12 cellular contexts compared by ENCODE assay signal in genomic region chr7:140564643-140565042, GRCh38.
DNase-seq lines count a peak whose midpoint lies in the region; FAIRE-seq and TF ChIP-seq lines count a peak whose summit lies in the region.
"Had no signal": no experiment of that assay in that cellular context is flagged by ENCODE, and none has a peak within 500 bp of the region (broad histone marks: within the 10 kb centered on the region; RNA-seq: fewer than 3 reads in every experiment).

No MANE protein-coding gene starts in this region.

- no peak overlapping the region for H2BK120ac ChIP-seq in mesenchymal stem cell (ENCODE audit: low read depth, low read length)

- no peak overlapping the region for H3K9ac ChIP-seq in mesenchymal stem cell (ENCODE audit: low read length)

- H4K8ac ChIP-seq in mesenchymal stem cell (ENCODE audit: low read length), result no peak overlapping the region

- H3K27ac ChIP-seq in mesenchymal stem cell (ENCODE audit: low read length, poor library complexity, severe bottlenecking) (peak overlapping the region; percentile 77), thyroid gland (no peak overlapping the region)

- no peak overlapping the region for H4K91ac ChIP-seq in mesenchymal stem cell (ENCODE audit: low read length)

- H3K36me3 ChIP-seq in MG63, result peaks cover 30% of the 10 kb centered on the region
- no peaks in the 10 kb centered on the region for H3K36me3 ChIP-seq in bronchial epithelial cell (ENCODE audit: control insufficient read depth, insufficient read depth, low read length)
- H3K36me3 ChIP-seq in mesenchymal stem cell (ENCODE audit: control insufficient read depth in 1 of 2, insufficient read depth in 2 of 2, low read depth in 1 of 2, low read length in 2 of 2), result peaks cover 16 to 45% of the 10 kb centered on the region in 2 experiments
- H3K36me3 ChIP-seq in thyroid gland, result no peaks in the 10 kb centered on the region

- H3K4me1 ChIP-seq in mesenchymal stem cell (ENCODE audit: control insufficient read depth, insufficient read depth, low read depth, low read length) (peaks cover 25% of the 10 kb centered on the region), thyroid gland (peaks cover 0 to 6% of the 10 kb centered on the region in 2 donors)

- 89% methylated on average over 3 of the region's 4 CpGs for WGBS in mesenchymal stem cell
- 58 to 63% methylated on average over 4 of the region's 4 CpGs for WGBS in thyroid gland, 2 donors

- no peak overlapping the region for H2BK12ac ChIP-seq in mesenchymal stem cell (ENCODE audit: low read length in 2 of 2)

- TF ChIP-seq POLR2A in H54 (IDR thresholded peaks at IDR 0.05; ENCODE audit: low read depth, low read length) (no peak), thyroid gland (IDR thresholded peaks at IDR 0.05) (no peak)

- no peak overlapping the region for H3K18ac ChIP-seq in mesenchymal stem cell (ENCODE audit: low read depth in 1 of 2, low read length in 2 of 2)

- DNase-seq in EL (peak; percentile 30), MG63 (peak; percentile 38), bronchial epithelial cell (ENCODE audit: low read depth) (peak; percentile 96), mesenchymal stem cell (no peak), D341Med (ENCODE audit: low spot score) (no peak), H54 (ENCODE audit: insufficient read length, low spot score) (no peak), COLO829 (ENCODE audit: low spot score) (no peak), thyroid gland (no peak)
- DNase-seq: activated T-cell treated with anti-CD3 and anti-CD28 coated beads, Interleukin-2, amount 50 U/mL, for 72 hours; cortex of kidney; KG1; NCI-H510A treated with DMSO at 0.1 percent for 48 hours had no signal

- TF ChIP-seq CTCF in bronchial epithelial cell (IDR thresholded peaks at IDR 0.05; ENCODE audit: insufficient read depth, low read length, severe bottlenecking) (no peak), thyroid gland (IDR thresholded peaks at IDR 0.05) (no peak)

- peaks cover 12% of the 10 kb centered on the region for H3K79me1 ChIP-seq in mesenchymal stem cell (replicated peaks; ENCODE audit: low read length, poor library complexity, severe bottlenecking)

- H3K4ac ChIP-seq in mesenchymal stem cell (ENCODE audit: low read depth in 1 of 2, low read length in 2 of 2), result no peak overlapping the region

- no peak overlapping the region for H3K23ac ChIP-seq in mesenchymal stem cell (ENCODE audit: low read length in 2 of 2)

- no peak for FAIRE-seq in bronchial epithelial cell (lab: Jason Lieb, UNC)
- no peak for FAIRE-seq in H54 (lab: Jason Lieb, UNC)

- no peak overlapping the region for H3K14ac ChIP-seq in mesenchymal stem cell (ENCODE audit: low read length in 2 of 2)

- H3K4me3 ChIP-seq in MG63, result no peak overlapping the region
- H3K4me3 ChIP-seq in bronchial epithelial cell (ENCODE audit: low read depth, low read length), result no peak overlapping the region
- H3K4me3 ChIP-seq in mesenchymal stem cell (ENCODE audit: insufficient read depth in 1 of 2, low read depth in 1 of 2, low read length in 2 of 2), result no peak overlapping the region
- H3K4me3 ChIP-seq in thyroid gland (replicated peaks in 1 of 3), result no peak overlapping the region

- H2AFZ ChIP-seq in mesenchymal stem cell (ENCODE audit: low read depth, low read length), result no peak overlapping the region

- H2BK15ac ChIP-seq in mesenchymal stem cell (ENCODE audit: low read depth, poor library complexity, severe bottlenecking), result no peak overlapping the region

- intact Hi-C loops in thyroid gland (cut with DNase I), result no loop called here

- no peak overlapping the region for H2BK5ac ChIP-seq in mesenchymal stem cell (ENCODE audit: low read depth, low read length, poor library complexity, severe bottlenecking)

- H3K4me2 ChIP-seq in mesenchymal stem cell (ENCODE audit: low read length, poor library complexity, severe bottlenecking), result no peak overlapping the region

- H2AK5ac ChIP-seq in mesenchymal stem cell (ENCODE audit: low read length, severe bottlenecking), result no peak overlapping the region

- H3K27me3 ChIP-seq in MG63 (no peaks in the 10 kb centered on the region), bronchial epithelial cell (ENCODE audit: control insufficient read depth, insufficient read depth, low read length) (no peaks in the 10 kb centered on the region), mesenchymal stem cell (ENCODE audit: control insufficient read depth in 1 of 2, insufficient read depth in 1 of 2, low read length in 2 of 2) (no peaks in the 10 kb centered on the region), thyroid gland (no peaks in the 10 kb centered on the region)

- H3K9me3 ChIP-seq in MG63 (no peaks in the 10 kb centered on the region), mesenchymal stem cell (ENCODE audit: control insufficient read depth, low read length) (no peaks in the 10 kb centered on the region), thyroid gland (no peaks in the 10 kb centered on the region)

Comparison
In these comparisons a context has a peak if more than half of its experiments do, and no peak if none do; other contexts are left out.
1. DNase-seq: peak in EL (single experiment), MG63 (single experiment) and bronchial epithelial cell (single experiment); none in mesenchymal stem cell (single experiment), D341Med (single experiment), H54 (single experiment), COLO829 (single experiment) and thyroid gland (0 of 2).